In genomic region chr1:205375816-205376545, GRCh38 we compare ENCODE assay signal across 8 cellular contexts. TPM values are rescaled to one million over a fixed set of nuclear protein-coding genes. Genes with fewer than 3 reads are reported as not detected.
A peak's percentile ranks its signal among the peaks of the same experiment; 100 is the strongest.
DNase-seq lines count a peak whose midpoint lies in the region; ATAC-seq and TF ChIP-seq lines count a peak whose summit lies in the region.

No MANE protein-coding gene starts in this region.

- in situ Hi-C loops in brain microvascular endothelial cell (cut with HindIII; ENCODE audit: low pct_ligation_motif_present, low sequenced_read_pairs) = no loop called here

- H3K27ac Mint-ChIP-seq in activated CD8-positive, alpha-beta T cell treated with anti-CD3 and anti-CD28 coated beads, Interleukin-2, amount 10 ng/mL, durations not matched to agents 7 days and 5 days = no peak overlapping the region

- H3K27ac ChIP-seq in brain microvascular endothelial cell (no peak overlapping the region), mesendoderm (ENCODE audit: low read depth, low read length) (no peak overlapping the region)

- H3K79me2 ChIP-seq in mesendoderm (ENCODE audit: control insufficient read depth, insufficient read depth, low read length) = no peaks in the 10 kb centered on the region

- peaks cover 2% of the 10 kb centered on the region for H3K4me1 ChIP-seq in mesendoderm (ENCODE audit: control insufficient read depth, low read depth, low read length)

- no peak overlapping the region for H2AK5ac ChIP-seq in mesendoderm (ENCODE audit: low read length)

- no CpG with 5 or more reads among the region's 6 CpGs for WGBS in mesendoderm (ENCODE audit: extremely low coverage, insufficient coverage, low lambda C conversion rate)

- no peaks in the 10 kb centered on the region for H3K9me3 Mint-ChIP-seq in activated CD8-positive, alpha-beta T cell treated with anti-CD3 and anti-CD28 coated beads, Interleukin-2, amount 10 ng/mL, durations not matched to agents 7 days and 5 days (ENCODE audit: insufficient read depth)

- peak; percentile 16 for TF ChIP-seq CTCF in brain microvascular endothelial cell (IDR thresholded peaks at IDR 0.05; ENCODE audit: low read depth, low read length, missing control alignments)

- no peaks in the 10 kb centered on the region for H3K36me3 Mint-ChIP-seq in activated CD8-positive, alpha-beta T cell treated with anti-CD3 and anti-CD28 coated beads, Interleukin-2, amount 10 ng/mL, durations not matched to agents 7 days and 5 days (ENCODE audit: low read depth)

- no peak overlapping the region for H3K18ac ChIP-seq in mesendoderm (ENCODE audit: low read length)

- no peak overlapping the region for H4K5ac ChIP-seq in mesendoderm (ENCODE audit: low read length)

- no peak overlapping the region for H3K4me3 Mint-ChIP-seq in activated CD8-positive, alpha-beta T cell treated with anti-CD3 and anti-CD28 coated beads, Interleukin-2, amount 10 ng/mL, durations not matched to agents 7 days and 5 days

- peaks cover 32% of the 10 kb centered on the region for H3K27me3 Mint-ChIP-seq in activated CD8-positive, alpha-beta T cell treated with anti-CD3 and anti-CD28 coated beads, Interleukin-2, amount 10 ng/mL, durations not matched to agents 7 days and 5 days (ENCODE audit: low read depth)

- no peaks in the 10 kb centered on the region for H3K79me1 ChIP-seq in mesendoderm (ENCODE audit: low read length)

- CTCF ChIA-PET in activated CD8-positive, alpha-beta T cell treated with anti-CD3 and anti-CD28 coated beads, Interleukin-2, amount 10 ng/mL, durations not matched to agents 7 days and 5 days (lab: Charles Lee) = no interaction called here

- no peak overlapping the region for H4K8ac ChIP-seq in mesendoderm (ENCODE audit: low read depth, low read length)

- H2BK5ac ChIP-seq in mesendoderm (ENCODE audit: low read length) = no peak overlapping the region

- no peak for ATAC-seq in activated CD8-positive, alpha-beta T cell treated with anti-CD3 and anti-CD28 coated beads, Interleukin-2, amount 10 ng/mL, durations not matched to agents 7 days and 5 days
- ATAC-seq in GM18520 (IDR thresholded peaks at IDR 0.05; ENCODE audit: unreplicated experiment) = no peak

- POLR2A ChIA-PET in activated CD8-positive, alpha-beta T cell treated with anti-CD3 and anti-CD28 coated beads, Interleukin-2, amount 10 ng/mL, durations not matched to agents 7 days and 5 days (lab: Charles Lee) = no interaction called here

- peaks cover 5% of the 10 kb centered on the region for H3K4me1 Mint-ChIP-seq in activated CD8-positive, alpha-beta T cell treated with anti-CD3 and anti-CD28 coated beads, Interleukin-2, amount 10 ng/mL, durations not matched to agents 7 days and 5 days (ENCODE audit: low read depth)

- no peaks in the 10 kb centered on the region for H3K27me3 ChIP-seq in brain microvascular endothelial cell (replicated peaks)
- H3K27me3 ChIP-seq in mesendoderm (ENCODE audit: insufficient read depth, low read length, poor library complexity) = no peaks in the 10 kb centered on the region

- no peak overlapping the region for H3K9ac ChIP-seq in mesendoderm (ENCODE audit: low read length)

- H3K4me3 ChIP-seq in brain microvascular endothelial cell (ENCODE audit: low read depth, low read length) (no peak overlapping the region), mesendoderm (ENCODE audit: low read length) (no peak overlapping the region)

- H3K36me3 ChIP-seq in brain microvascular endothelial cell (replicated peaks) (no peaks in the 10 kb centered on the region), mesendoderm (ENCODE audit: control insufficient read depth, insufficient read depth, low read length) (no peaks in the 10 kb centered on the region)

- H3K4ac ChIP-seq in mesendoderm (ENCODE audit: low read depth, low read length) = no peak overlapping the region

- DNase-seq in DMS53 (lab: John Stamatoyannopoulos, UW) = peak; percentile 91
- DNase-seq in NCI-H2107 treated with DMSO at 0.1 percent for 48 hours (lab: John Stamatoyannopoulos, UW; ENCODE audit: unreplicated experiment) = peak; percentile 67
- DNase-seq in brain microvascular endothelial cell = peak; percentile 64
- DNase-seq in mesendoderm = peak; percentile 85
- DNase-seq in NCI-H1436 treated with DMSO at 0.1 percent for 48 hours (lab: John Stamatoyannopoulos, UW) = no peak
- DNase-seq in activated CD8-positive, alpha-beta T cell treated with anti-CD3 and anti-CD28 coated beads, Interleukin-2, amount 10 ng/mL, durations not matched to agents 7 days and 5 days = no peak
- no peak for DNase-seq in GM19238 (ENCODE audit: insufficient read length, low spot score)

- peak overlapping the region; percentile 20 for H3K4me2 ChIP-seq in mesendoderm (ENCODE audit: low read length)

- peak overlapping the region; percentile 28 for H3K56ac ChIP-seq in mesendoderm (ENCODE audit: low read length)

- no peak overlapping the region for H2BK15ac ChIP-seq in mesendoderm (replicated peaks; ENCODE audit: low read depth)

- no peak overlapping the region for H3K23ac ChIP-seq in mesendoderm (ENCODE audit: low read length)

- H2BK120ac ChIP-seq in mesendoderm (ENCODE audit: low read depth, low read length) = no peak overlapping the region

RNA-seq across cellular contexts. Expression of gene KLHDC8A, which starts 19.3 kb away (rescaled TPM):
- polyA plus RNA-seq in mesendoderm (2013, experiment 1 of 2) = 0.62 TPM
- 0.56 TPM for polyA plus RNA-seq in mesendoderm (2013, experiment 2 of 2)
- not detected for total RNA-seq in activated CD8-positive, alpha-beta T cell treated with anti-CD3 and anti-CD28 coated beads, Interleukin-2, amount 10 ng/mL, durations not matched to agents 7 days and 5 days

RNA-seq across cellular contexts. Expression of gene LEMD1, which starts 45.9 kb away (rescaled TPM):
- 4.3 TPM for polyA plus RNA-seq in mesendoderm (2013, experiment 1 of 2)
- 4.4 TPM for polyA plus RNA-seq in mesendoderm (2013, experiment 2 of 2)
- under 1 TPM in 1 of 2 experiments, not detected in 1; 0.78 TPM for total RNA-seq in activated CD8-positive, alpha-beta T cell treated with anti-CD3 and anti-CD28 coated beads, Interleukin-2, amount 10 ng/mL, durations not matched to agents 7 days and 5 days

RNA-seq across cellular contexts. Expression of gene NUAK2, which starts 54.4 kb away (rescaled TPM):
- polyA plus RNA-seq in mesendoderm (2013, experiment 1 of 2) = 11.0 TPM
- polyA plus RNA-seq in mesendoderm (2013, experiment 2 of 2) = 11.3 TPM
- 1 to 10 TPM; 1.6 TPM for total RNA-seq in activated CD8-positive, alpha-beta T cell treated with anti-CD3 and anti-CD28 coated beads, Interleukin-2, amount 10 ng/mL, durations not matched to agents 7 days and 5 days

Comparison
In these comparisons a context has a peak if more than half of its experiments do, and no peak if none do; other contexts are left out.
1. DNase-seq: peak in DMS53 (single experiment), NCI-H2107 treated with DMSO at 0.1 percent for 48 hours (single experiment), brain microvascular endothelial cell (single experiment) and mesendoderm (single experiment); none in NCI-H1436 treated with DMSO at 0.1 percent for 48 hours (single experiment), activated CD8-positive, alpha-beta T cell treated with anti-CD3 and anti-CD28 coated beads, Interleukin-2, amount 10 ng/mL, durations not matched to agents 7 days and 5 days (single experiment) and GM19238 (single experiment).